24 cellular contexts compared by ENCODE assay signal in genomic region chr12:41963398-41963797, GRCh38.
"Had no signal": no experiment of that assay in that cellular context is flagged by ENCODE, and none has a peak within 500 bp of the region (broad histone marks: within the 10 kb centered on the region; RNA-seq: fewer than 3 reads in every experiment).

No MANE protein-coding gene starts in this region.

- H3K4me3 ChIP-seq: stomach, suprapubic skin, testis, thoracic aorta, thyroid gland, tibial artery, tibial nerve, transverse colon, upper lobe of left lung, upper lobe of right lung, uterus, vagina had no signal

- H3K9me3 ChIP-seq: stomach, suprapubic skin, testis, thoracic aorta, thyroid gland, tibial artery, tibial nerve, transverse colon, upper lobe of left lung, upper lobe of right lung, uterus, vagina had no signal

- H3K27ac ChIP-seq: stomach, suprapubic skin, testis, thoracic aorta, thyroid gland, tibial artery, tibial nerve, transverse colon, upper lobe of left lung, upper lobe of right lung, uterus, vagina had no signal

- DNase-seq: stimulated activated CD4-positive, alpha-beta T cell treated with anti-CD3 and anti-CD28 coated beads, Interleukin-2, amount 100 ng/mL, for 48 hours; stimulated activated CD4-positive, alpha-beta T cell treated with anti-CD3 and anti-CD28 coated beads, Interleukin-4, amount 100 ng/mL, for 1 hour; stimulated activated CD4-positive, alpha-beta T cell treated with anti-CD3 and anti-CD28 coated beads, Interleukin-4, amount 100 ng/mL, for 24 hours; stimulated activated CD4-positive, alpha-beta T cell treated with anti-CD3 and anti-CD28 coated beads, Interleukin-4, amount 100 ng/mL, for 4 hours; stimulated activated CD8-positive, alpha-beta memory T cell treated with anti-CD3 and anti-CD28 coated beads, Interleukin-4, amount 100 ng/mL, for 48 hours; stimulated activated naive B cell treated with anti-CD40 and anti-IgM and Interleukin-4, amounts not matched to agents 10 μg/mL and 1 μg/mL and 100 μg/mL, for 72 hours; stimulated activated naive CD4-positive, alpha-beta T cell; stimulated activated naive CD4-positive, alpha-beta T cell treated with Interleukin-2 at 50 U/mL for 16 hours; stimulated activated naive CD8-positive, alpha-beta T cell treated with anti-CD3 and anti-CD28 coated beads, Interleukin-15, amount 100 ng/mL, for 72 hours; stimulated activated naive CD8-positive, alpha-beta T cell treated with anti-CD3 and anti-CD28 coated beads, Interleukin-15, Interleukin-2, amounts not matched to agents 100 U/mL and 50 U/mL, for 24 hours; stomach; substantia nigra; testis; thyroid gland; tibial artery; transverse colon; trophoblast cell; upper lobe of left lung; upper lobe of right lung; uterus had no signal

- H3K27me3 ChIP-seq: stomach, suprapubic skin, testis, thyroid gland, tibial artery, tibial nerve, transverse colon, upper lobe of left lung, upper lobe of right lung, uterus, vagina had no signal

- H3K36me3 ChIP-seq: stomach, suprapubic skin, thoracic aorta, thyroid gland, tibial artery, tibial nerve, transverse colon, upper lobe of left lung, upper lobe of right lung, uterus, vagina had no signal
